17 cellular contexts compared by ENCODE assay signal in the genomic region with DNA sequence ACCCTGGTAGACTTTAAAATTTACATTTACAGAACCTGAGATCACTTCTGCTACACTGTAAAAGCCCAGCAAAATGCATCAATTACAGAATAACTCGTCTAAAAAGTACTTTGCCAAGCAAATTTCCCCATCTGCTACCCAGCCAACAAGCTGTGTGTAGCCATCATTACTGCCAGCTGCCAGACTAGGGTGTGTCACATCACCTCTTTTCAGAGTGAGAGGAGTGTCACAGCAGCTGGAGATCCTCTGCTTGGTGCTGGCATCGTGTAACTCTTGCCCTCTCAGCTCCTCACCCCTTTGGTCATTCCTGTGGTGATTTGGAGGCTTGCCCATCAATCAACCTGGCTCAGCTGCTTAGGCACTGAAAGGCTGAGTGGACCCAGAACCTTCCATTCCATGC.
DNase-seq lines count a peak whose midpoint lies in the region; ATAC-seq, FAIRE-seq and TF ChIP-seq lines count a peak whose summit lies in the region.
"Had no signal": no experiment of that assay in that cellular context is flagged by ENCODE, and none has a peak within 500 bp of the region (broad histone marks: within the 10 kb centered on the region; RNA-seq: fewer than 3 reads in every experiment).

No MANE protein-coding gene starts in this region.

- no peak overlapping the region for H3K27ac Mint-ChIP-seq in mesothelial cell of epicardium
- H3K27ac Mint-ChIP-seq: CD14-positive monocyte, T-helper 17 cell had no signal

- 43 to 45% methylated on average over 2 of the region's 2 CpGs for WGBS in pancreas, 2 donors

- no peak overlapping the region for H3K4me3 ChIP-seq in MG63
- H3K4me3 ChIP-seq in fibroblast of lung (replicated peaks in 1 of 4; ENCODE audit: control extremely low read depth in 1 of 4, insufficient read depth in 1 of 4, low read depth in 3 of 4, low read length in 4 of 4): no peak overlapping the region
- H3K4me3 ChIP-seq in lower lobe of right lung: no peak overlapping the region
- no peak overlapping the region for H3K4me3 ChIP-seq in pancreas

- H3K4me3 Mint-ChIP-seq in mesothelial cell of epicardium: no peak overlapping the region
- H3K4me3 Mint-ChIP-seq: CD14-positive monocyte, T-helper 17 cell had no signal

- H3K4me1 ChIP-seq in fibroblast of lung (ENCODE audit: control insufficient read depth, extremely low read depth, insufficient read depth, low read length): no peaks in the 10 kb centered on the region
- H3K4me1 ChIP-seq in lower lobe of right lung: no peaks in the 10 kb centered on the region
- H3K4me1 ChIP-seq in pancreas: no peaks in the 10 kb centered on the region

- ATAC-seq in lower lobe of right lung (no peak), pancreas (no peak)
- ATAC-seq: T-helper 17 cell had no signal

- H3K27me3 ChIP-seq in MG63 (no peaks in the 10 kb centered on the region), fibroblast of lung (ENCODE audit: control insufficient read depth, insufficient read depth, low read length) (no peaks in the 10 kb centered on the region), lower lobe of right lung (ENCODE audit: low read depth) (no peaks in the 10 kb centered on the region), pancreas (no peaks in the 10 kb centered on the region)

- H3K36me3 Mint-ChIP-seq in mesothelial cell of epicardium: no peaks in the 10 kb centered on the region
- H3K36me3 Mint-ChIP-seq: CD14-positive monocyte had no signal

- TF ChIP-seq CTCF in fibroblast of lung (conservative IDR thresholded peaks at IDR 0.05 in 1 of 2, IDR thresholded peaks at IDR 0.05 in 1 of 2; ENCODE audit: low read depth in 1 of 2, low read length in 2 of 2) (no peak), lower lobe of right lung (IDR thresholded peaks at IDR 0.05) (no peak), pancreas (IDR thresholded peaks at IDR 0.05) (no peak), mesothelial cell of epicardium (IDR thresholded peaks at IDR 0.05; ENCODE audit: unreplicated experiment) (no peak)

- H3K79me2 ChIP-seq in fibroblast of lung (ENCODE audit: control insufficient read depth, insufficient read depth, low read length): no peaks in the 10 kb centered on the region

- peak overlapping the region; percentile 12 for H2AFZ ChIP-seq in fibroblast of lung (ENCODE audit: low read length)

- H3K27ac ChIP-seq in fibroblast of lung (ENCODE audit: insufficient read depth, low read length) (no peak overlapping the region), lower lobe of right lung (no peak overlapping the region), pancreas (no peak overlapping the region)
- H3K27ac ChIP-seq: RWPE1 had no signal

- no peak for FAIRE-seq in pancreas (lab: Jason Lieb, UNC)

- no peak overlapping the region for H3K9ac ChIP-seq in fibroblast of lung (ENCODE audit: insufficient read depth, low read length)

- H3K9me3 ChIP-seq in MG63 (no peaks in the 10 kb centered on the region), fibroblast of lung (ENCODE audit: control insufficient read depth, insufficient read depth, low read depth, low read length) (no peaks in the 10 kb centered on the region), lower lobe of right lung (no peaks in the 10 kb centered on the region), pancreas (no peaks in the 10 kb centered on the region)

- H3K36me3 ChIP-seq in MG63: no peaks in the 10 kb centered on the region
- H3K36me3 ChIP-seq in fibroblast of lung (ENCODE audit: control insufficient read depth, insufficient read depth, low read length): no peaks in the 10 kb centered on the region
- H3K36me3 ChIP-seq in lower lobe of right lung: no peaks in the 10 kb centered on the region
- H3K36me3 ChIP-seq in pancreas: no peaks in the 10 kb centered on the region

- H3K4me1 Mint-ChIP-seq in mesothelial cell of epicardium: no peaks in the 10 kb centered on the region
- H3K4me1 Mint-ChIP-seq: CD14-positive monocyte, T-helper 17 cell had no signal

- no peaks in the 10 kb centered on the region for H4K20me1 ChIP-seq in fibroblast of lung (ENCODE audit: control insufficient read depth, extremely low read depth, insufficient read depth, low read length)

- intact Hi-C loops in lower lobe of right lung (cut with DNase I): no loop called here
- intact Hi-C loops in pancreas (cut with DNase I): no loop called here

- no peak overlapping the region for H3K4me2 ChIP-seq in fibroblast of lung (ENCODE audit: extremely low read depth, insufficient read depth, low read length)

- H3K9me3 Mint-ChIP-seq in mesothelial cell of epicardium: peaks cover 3% of the 10 kb centered on the region

- DNase-seq in DMS 273 (lab: John Stamatoyannopoulos, UW; ENCODE audit: unreplicated experiment) (peak; percentile 83), MG63 (peak; percentile 3), NCI-H446 treated with DMSO at 0.1 percent for 48 hours (lab: John Stamatoyannopoulos, UW) (peak; percentile 58), fibroblast of lung (ENCODE audit: low read depth in 2 of 2) (no peak), lower lobe of right lung (no peak), pancreas (no peak), NCI-H1436 (lab: John Stamatoyannopoulos, UW) (no peak), mesothelial cell of epicardium (ENCODE audit: low spot score in 2 of 2, unreplicated experiment in 2 of 2) (no peak)
- DNase-seq: DMS53, H7, Karpas-422, NCI-H1417 treated with DMSO at 0.1 percent for 48 hours, NCI-H2107, NCI-H510A, T-helper 17 cell had no signal

- H3K27me3 Mint-ChIP-seq in mesothelial cell of epicardium (ENCODE audit: low read depth): no peaks in the 10 kb centered on the region
- H3K27me3 Mint-ChIP-seq: T-helper 17 cell had no signal

Comparison
In these comparisons a context has a peak if more than half of its experiments do, and no peak if none do; other contexts are left out.
1. DNase-seq: peak in DMS 273 (single experiment), MG63 (single experiment) and NCI-H446 treated with DMSO at 0.1 percent for 48 hours (single experiment); none in fibroblast of lung (0 of 2), lower lobe of right lung (single experiment), pancreas (0 of 6), NCI-H1436 (single experiment) and mesothelial cell of epicardium (0 of 2).